Comparison of ENCODE assay signal across 8 cellular contexts in genomic region chr4:185535818-185536729, GRCh38. TPM values are rescaled to one million over a fixed set of nuclear protein-coding genes. Genes with fewer than 3 reads are reported as not detected.
A peak's percentile ranks its signal among the peaks of the same experiment; 100 is the strongest.
DNase-seq lines count a peak whose midpoint lies in the region; TF ChIP-seq lines count a peak whose summit lies in the region.

No MANE protein-coding gene starts in this region.

- peak overlapping the region; percentile 50 for H3K4me3 ChIP-seq in AG10803 (ENCODE audit: low read length)
- H3K4me3 ChIP-seq in esophagus squamous epithelium: peak overlapping the region; percentile 50 to 89 (median 67)

- H3K36me3 Mint-ChIP-seq in nephron (ENCODE audit: low read depth): no peaks in the 10 kb centered on the region

- no peaks in the 10 kb centered on the region for H3K36me3 ChIP-seq in esophagus squamous epithelium

- no peaks in the 10 kb centered on the region for H3K9me3 Mint-ChIP-seq in nephron

- peak overlapping the region; percentile 89 to 97 (median 90) for H3K27ac ChIP-seq in esophagus squamous epithelium
- H3K27ac ChIP-seq in RWPE1: no peak overlapping the region

- H3K27ac Mint-ChIP-seq in nephron: peak overlapping the region in 1 of 3 experiments; percentile 17

- TF ChIP-seq POLR2A in esophagus squamous epithelium (IDR thresholded peaks at IDR 0.05): peak in 2 of 4 donors; percentile 20 to 46

- H3K4me1 ChIP-seq in esophagus squamous epithelium: peaks cover 4 to 36% (median 14%) of the 10 kb centered on the region in 3 donors

- peaks cover 22% of the 10 kb centered on the region for H3K4me1 Mint-ChIP-seq in nephron

- H3K27me3 Mint-ChIP-seq in nephron (ENCODE audit: low read depth): peaks cover 28% of the 10 kb centered on the region

- POLR2A ChIA-PET in RWPE1 (lab: Yijun Ruan, JAX; ENCODE audit: low non-redundant PET): interaction anchor here (0.6 kb wide), 1 partner anchor 47 kb away, joined by 5 read pairs; no protein-coding TSS in a partner anchor

- DNase-seq in AG10803 (ENCODE audit: low read depth): peak; percentile 8
- DNase-seq in NCI-H526 treated with DMSO at 0.1 percent for 48 hours (lab: John Stamatoyannopoulos, UW): peak; percentile 1
- no peak for DNase-seq in esophagus squamous epithelium (lab: John Stamatoyannopoulos, UW)
- no peak for DNase-seq in HCEC 1CT
- no peak for DNase-seq in NCI-H2171 treated with DMSO at 0.1 percent for 48 hours (lab: John Stamatoyannopoulos, UW)
- no peak for DNase-seq in A172 (ENCODE audit: low spot score)
- DNase-seq in RWPE1 (ENCODE audit: low spot score): no peak

- intact Hi-C loops in esophagus squamous epithelium (cut with DNase I): no loop called here

- 21 to 22% methylated on average over 17 of the region's 17 CpGs for WGBS in esophagus squamous epithelium, 2 donors

- CTCF ChIA-PET in RWPE1 (lab: Yijun Ruan, JAX): interaction anchor here (0.6 to 1.0 kb wide), 2 partner anchors 62 to 886 kb away, joined by 3 to 5 read pairs; no protein-coding TSS in a partner anchor

- peak overlapping the region; percentile 72 to 81 (median 75) for H3K4me3 Mint-ChIP-seq in nephron

- TF ChIP-seq CTCF in AG10803 (conservative IDR thresholded peaks at IDR 0.05; ENCODE audit: low read length) (no peak), esophagus squamous epithelium (IDR thresholded peaks at IDR 0.05) (no peak), nephron (IDR thresholded peaks at IDR 0.05; ENCODE audit: unreplicated experiment in 3 of 3) (no peak), RWPE1 (conservative IDR thresholded peaks at IDR 0.05; ENCODE audit: low read depth) (no peak)

- H3K9me3 ChIP-seq in esophagus squamous epithelium: no peaks in the 10 kb centered on the region

- peaks cover 0 to 29% (median 0%) of the 10 kb centered on the region in 4 donors for H3K27me3 ChIP-seq in esophagus squamous epithelium

RNA-seq across cellular contexts. Expression of gene PDLIM3, which starts 0.8 kb away (rescaled TPM):
- total RNA-seq in esophagus squamous epithelium: 100 to 1,000 TPM in 1 of 4 donors, 10 to 100 TPM in 3; 13.9 to 322 (median 44.6) TPM
- 6.0 and 10.3 TPM in 2 replicates for total RNA-seq in A172 (2014; rRNA removed; shearing (Covaris generic))

Comparison
In these comparisons a context has a peak if more than half of its experiments do, and no peak if none do; other contexts are left out.
1. DNase-seq: peak in AG10803 (single experiment) and NCI-H526 treated with DMSO at 0.1 percent for 48 hours (single experiment); none in esophagus squamous epithelium (single experiment), HCEC 1CT (single experiment), NCI-H2171 treated with DMSO at 0.1 percent for 48 hours (single experiment), A172 (single experiment) and RWPE1 (single experiment).